ENCODE assay signal across 8 cellular contexts in genomic region chr11:123060265-123061000, GRCh38. TPM values are rescaled to one million over a fixed set of nuclear protein-coding genes. Genes with fewer than 3 reads are reported as not detected.
DNase-seq lines count a peak whose midpoint lies in the region; ATAC-seq and TF ChIP-seq lines count a peak whose summit lies in the region.

No MANE protein-coding gene starts in this region.

- peak overlapping the region; percentile 99 for H3K4me3 ChIP-seq in WI38 (ENCODE audit: low read depth, low read length)
- H3K4me3 ChIP-seq in skeletal muscle tissue (ENCODE audit: low read length in 3 of 3), result peak overlapping the region; percentile 94 to 97 (median 94)

- H3K27ac Mint-ChIP-seq in activated CD4-positive, alpha-beta T cell treated with anti-CD3 and anti-CD28 coated beads, Interleukin-2, amount 10 ng/mL, durations not matched to agents 24 days and 14 days, result peak overlapping the region; percentile 99

- H3K36me3 Mint-ChIP-seq in activated CD4-positive, alpha-beta T cell treated with anti-CD3 and anti-CD28 coated beads, Interleukin-2, amount 10 ng/mL, durations not matched to agents 24 days and 14 days (ENCODE audit: low read depth), result peaks cover 73% of the 10 kb centered on the region

- peak overlapping the region; percentile 100 for H3K4me3 Mint-ChIP-seq in activated CD4-positive, alpha-beta T cell treated with anti-CD3 and anti-CD28 coated beads, Interleukin-2, amount 10 ng/mL, durations not matched to agents 24 days and 14 days

- no peaks in the 10 kb centered on the region for H3K27me3 ChIP-seq in foreskin keratinocyte
- no peaks in the 10 kb centered on the region for H3K27me3 ChIP-seq in skeletal muscle tissue (ENCODE audit: control insufficient read depth in 3 of 3, insufficient read depth in 3 of 3, low read length in 3 of 3)

- H3K27me3 Mint-ChIP-seq in activated CD4-positive, alpha-beta T cell treated with anti-CD3 and anti-CD28 coated beads, Interleukin-2, amount 10 ng/mL, durations not matched to agents 24 days and 14 days, result peaks cover 1% of the 10 kb centered on the region

- no peaks in the 10 kb centered on the region for H3K9me3 ChIP-seq in skeletal muscle tissue (ENCODE audit: control insufficient read depth in 3 of 3, low read length in 3 of 3)

- ATAC-seq in foreskin keratinocyte (no peak), GM18873 (IDR thresholded peaks at IDR 0.05; ENCODE audit: low FRiP score, unreplicated experiment) (no peak), HG03039 (IDR thresholded peaks at IDR 0.05; ENCODE audit: unreplicated experiment) (no peak)

- H3K4me1 Mint-ChIP-seq in activated CD4-positive, alpha-beta T cell treated with anti-CD3 and anti-CD28 coated beads, Interleukin-2, amount 10 ng/mL, durations not matched to agents 24 days and 14 days, result peaks cover 57% of the 10 kb centered on the region

- H3K27ac ChIP-seq in foreskin keratinocyte (peak overlapping the region; percentile 81), skeletal muscle tissue (ENCODE audit: low read depth, low read length) (no peak overlapping the region)

- H3K4me1 ChIP-seq in foreskin keratinocyte (peaks cover 8% of the 10 kb centered on the region), skeletal muscle tissue (ENCODE audit: control insufficient read depth in 3 of 3, insufficient read depth in 3 of 3, low read length in 3 of 3) (peaks cover 57 to 72% (median 59%) of the 10 kb centered on the region in 3 donors)

- peaks cover 52 to 60% (median 54%) of the 10 kb centered on the region in 3 donors for H3K36me3 ChIP-seq in skeletal muscle tissue (ENCODE audit: control insufficient read depth in 3 of 3, insufficient read depth in 3 of 3, low read length in 3 of 3)

- peak; percentile 77 for DNase-seq in activated CD4-positive, alpha-beta T cell treated with anti-CD3 and anti-CD28 coated beads, Interleukin-2, amount 10 ng/mL, durations not matched to agents 24 days and 14 days
- DNase-seq in activated CD4-positive, alpha-beta T cell treated with anti-CD3 and anti-CD28 coated beads for 1 hour, result no peak
- DNase-seq in foreskin keratinocyte (no peak), NCI-H187 (lab: John Stamatoyannopoulos, UW) (no peak)

- intact Hi-C loops in activated CD4-positive, alpha-beta T cell treated with anti-CD3 and anti-CD28 coated beads, Interleukin-2, amount 10 ng/mL, durations not matched to agents 24 days and 14 days (cut with micrococcal nuclease), result loop anchor here (5.0 kb wide), 2 partner anchors 42 to 372 kb away; partner anchors contain the start of gene GRAMD1B

- TF ChIP-seq CTCF in WI38 (IDR thresholded peaks at IDR 0.05; ENCODE audit: low read depth, low read length) (no peak), foreskin keratinocyte (conservative IDR thresholded peaks at IDR 0.05) (no peak)

- H3K9ac ChIP-seq in skeletal muscle tissue (ENCODE audit: low read depth in 1 of 3, low read length in 3 of 3), result peak overlapping the region; percentile 65 to 94 (median 92)

- peaks cover 7% of the 10 kb centered on the region for H3K9me3 Mint-ChIP-seq in activated CD4-positive, alpha-beta T cell treated with anti-CD3 and anti-CD28 coated beads, Interleukin-2, amount 10 ng/mL, durations not matched to agents 24 days and 14 days

RNA-seq across cellular contexts. Expression of gene HSPA8, which starts 1.5 kb away (rescaled TPM):
- total RNA-seq in activated CD4-positive, alpha-beta T cell treated with anti-CD3 and anti-CD28 coated beads, Interleukin-2, amount 10 ng/mL, durations not matched to agents 24 days and 14 days, result 4,739 and 4,820 TPM in 2 replicates
- 2,207 and 2,862 TPM in 2 replicates for total RNA-seq in foreskin keratinocyte
- polyA plus RNA-seq in foreskin keratinocyte, result 1,287 and 1,866 TPM in 2 replicates
- 3,240 TPM for total RNA-seq in skeletal muscle tissue
